In genomic region chr1:42214447-42214871, GRCh38 we compare ENCODE assay signal across 1 cellular context.
TF ChIP-seq lines count a peak whose summit lies in the region.

No MANE protein-coding gene starts in this region.

TF ChIP-seq in HepG2, 621 proteins besides CTCF, POLR2A, EP300 and RAD21 (continued from another document and continues in another):
- no peak for TF ChIP-seq GMEB2 (CRISPR knock-in tag; IDR thresholded peaks at IDR 0.05; ENCODE audit: low read depth)
- no peak for TF ChIP-seq MTA1 (CRISPR knock-in tag; IDR thresholded peaks at IDR 0.05; ENCODE audit: borderline replicate concordance)
- peak; percentile 91; the same call in 1 of the 2 replicates for TF ChIP-seq FOXK1 (CRISPR knock-in tag; IDR thresholded peaks at IDR 0.05; ENCODE audit: borderline replicate concordance, low read depth)
- 0 out of 2 replicates have a peak, but pooled peaks have one; percentile 27 for TF ChIP-seq KDM4B (CRISPR knock-in tag; IDR thresholded peaks at IDR 0.05)
- no peak for TF ChIP-seq HIVEP1 (CRISPR knock-in tag; IDR thresholded peaks at IDR 0.05)
- TF ChIP-seq ZNF124 (CRISPR knock-in tag; IDR thresholded peaks at IDR 0.05) = peak; percentile 76; the same call in 1 of the 2 replicates
- no peak for TF ChIP-seq SETDB1 (CRISPR knock-in tag; IDR thresholded peaks at IDR 0.05; ENCODE audit: borderline replicate concordance)
- TF ChIP-seq NBN (conservative IDR thresholded peaks at IDR 0.05) = no peak
- TF ChIP-seq TP53 (CRISPR knock-in tag; conservative IDR thresholded peaks at IDR 0.05) = no peak
- TF ChIP-seq CEBPG (CRISPR knock-in tag; IDR thresholded peaks at IDR 0.05) = peak; percentile 99
- TF ChIP-seq RORA (CRISPR knock-in tag; IDR thresholded peaks at IDR 0.05) = no peak
- TF ChIP-seq ZNF256 (CRISPR knock-in tag; conservative IDR thresholded peaks at IDR 0.05) = no peak
- no peak for TF ChIP-seq KDM5B (CRISPR knock-in tag; IDR thresholded peaks at IDR 0.05; ENCODE audit: borderline replicate concordance)
- no peak for TF ChIP-seq ZFP36L2 (CRISPR knock-in tag; IDR thresholded peaks at IDR 0.05)
- TF ChIP-seq ZNF646 (CRISPR knock-in tag; IDR thresholded peaks at IDR 0.05) = no peak
- TF ChIP-seq RFXANK (CRISPR knock-in tag; IDR thresholded peaks at IDR 0.05) = no peak
- TF ChIP-seq ZNF329 (CRISPR knock-in tag; IDR thresholded peaks at IDR 0.05; ENCODE audit: low read depth) = no peak
- TF ChIP-seq ZC3H13 (CRISPR knock-in tag; IDR thresholded peaks at IDR 0.05) = no peak
- TF ChIP-seq CBX5 (CRISPR knock-in tag; IDR thresholded peaks at IDR 0.05; ENCODE audit: borderline replicate concordance) = peak; percentile 77; the same call in 1 of the 2 replicates
- no peak for TF ChIP-seq NFE2 (CRISPR knock-in tag; IDR thresholded peaks at IDR 0.05)
- TF ChIP-seq NFAT5 (CRISPR knock-in tag; IDR thresholded peaks at IDR 0.05) = no peak
- no peak for TF ChIP-seq SPEN (CRISPR knock-in tag; IDR thresholded peaks at IDR 0.05; ENCODE audit: low read depth)
- no peak for TF ChIP-seq ZNF414 (CRISPR knock-in tag; IDR thresholded peaks at IDR 0.05)
- TF ChIP-seq ZNF431 (CRISPR knock-in tag; IDR thresholded peaks at IDR 0.05; ENCODE audit: borderline replicate concordance, low read depth) = no peak
- no peak for TF ChIP-seq SALL2 (CRISPR knock-in tag; IDR thresholded peaks at IDR 0.05)
- no peak for TF ChIP-seq LCORL (IDR thresholded peaks at IDR 0.05)
- TF ChIP-seq LCORL (CRISPR knock-in tag; IDR thresholded peaks at IDR 0.05) = peak; percentile 84
- no peak for TF ChIP-seq JUNB (CRISPR knock-in tag; IDR thresholded peaks at IDR 0.05; ENCODE audit: borderline replicate concordance)
- no peak for TF ChIP-seq ZNF569 (CRISPR knock-in tag; IDR thresholded peaks at IDR 0.05; ENCODE audit: borderline replicate concordance)
- no peak for TF ChIP-seq ZNF749 (CRISPR knock-in tag; IDR thresholded peaks at IDR 0.05; ENCODE audit: borderline replicate concordance)
- TF ChIP-seq BORCS8-MEF2B (CRISPR knock-in tag; IDR thresholded peaks at IDR 0.05) = no peak
- TF ChIP-seq ZBTB26 (CRISPR knock-in tag; IDR thresholded peaks at IDR 0.05; ENCODE audit: borderline replicate concordance) = no peak
- no peak for TF ChIP-seq ZNF296 (CRISPR knock-in tag; conservative IDR thresholded peaks at IDR 0.05)
- peak; percentile 83; the same call in 1 of the 2 replicates for TF ChIP-seq ERF (CRISPR knock-in tag; IDR thresholded peaks at IDR 0.05)
- TF ChIP-seq ZBTB7A (CRISPR knock-in tag; IDR thresholded peaks at IDR 0.05) = no peak
- no peak for TF ChIP-seq CSRNP1 (CRISPR knock-in tag; IDR thresholded peaks at IDR 0.05)
- TF ChIP-seq ZNF7 (CRISPR knock-in tag; IDR thresholded peaks at IDR 0.05) = no peak
- TF ChIP-seq ELF3 (CRISPR knock-in tag; IDR thresholded peaks at IDR 0.05) = peak; percentile 99
- no peak for TF ChIP-seq MZF1 (CRISPR knock-in tag; IDR thresholded peaks at IDR 0.05; ENCODE audit: borderline replicate concordance)
- TF ChIP-seq FOSL2 (CRISPR knock-in tag; IDR thresholded peaks at IDR 0.05) = peak; percentile 61
- TF ChIP-seq ARID3A (IDR thresholded peaks at IDR 0.05; ENCODE audit: low read depth, low read length) = no peak
- no peak for TF ChIP-seq PAWR (CRISPR knock-in tag; IDR thresholded peaks at IDR 0.05; ENCODE audit: borderline replicate concordance)
- TF ChIP-seq SMARCE1 (IDR thresholded peaks at IDR 0.05; ENCODE audit: borderline replicate concordance) = no peak
- TF ChIP-seq SKI (IDR thresholded peaks at IDR 0.05; ENCODE audit: partially characterized antibody) = peak; percentile 70
- TF ChIP-seq SP2 (CRISPR knock-in tag; IDR thresholded peaks at IDR 0.05) = no peak
- no peak for TF ChIP-seq ZFYVE20 (CRISPR knock-in tag; IDR thresholded peaks at IDR 0.05; ENCODE audit: borderline replicate concordance, low read depth)
- TF ChIP-seq ZNF607 (CRISPR knock-in tag; IDR thresholded peaks at IDR 0.05; ENCODE audit: borderline replicate concordance) = no peak
